25 cellular contexts compared by ENCODE assay signal in genomic region chr21:45613881-45614280, GRCh38. TPM values are rescaled to one million over a fixed set of nuclear protein-coding genes. Genes with fewer than 3 reads are reported as not detected.
DNase-seq lines count a peak whose midpoint lies in the region; ATAC-seq and TF ChIP-seq lines count a peak whose summit lies in the region.
"Had no signal": no experiment of that assay in that cellular context is flagged by ENCODE, and none has a peak within 500 bp of the region (broad histone marks: within the 10 kb centered on the region; RNA-seq: fewer than 3 reads in every experiment).

No MANE protein-coding gene starts in this region.

- peaks cover 15% of the 10 kb centered on the region for H3K4me1 Mint-ChIP-seq in activated CD4-positive, alpha-beta T cell treated with anti-CD3 and anti-CD28 coated beads, Interleukin-2, amount 10 ng/mL, durations not matched to agents 24 days and 14 days
- peaks cover 38% of the 10 kb centered on the region for H3K4me1 Mint-ChIP-seq in activated CD4-positive, alpha-beta T cell treated with anti-CD3 and anti-CD28 coated beads for 36 hours
- peaks cover 12% of the 10 kb centered on the region for H3K4me1 Mint-ChIP-seq in glutamatergic neuron (ENCODE audit: low read depth, unreplicated experiment)

- H3K27me3 Mint-ChIP-seq in activated CD4-positive, alpha-beta T cell treated with anti-CD3 and anti-CD28 coated beads, Interleukin-2, amount 10 ng/mL, durations not matched to agents 24 days and 14 days: peaks cover 36% of the 10 kb centered on the region
- no peaks in the 10 kb centered on the region for H3K27me3 Mint-ChIP-seq in activated CD4-positive, alpha-beta T cell treated with anti-CD3 and anti-CD28 coated beads for 36 hours
- H3K27me3 Mint-ChIP-seq in glutamatergic neuron (ENCODE audit: unreplicated experiment): peaks cover 5% of the 10 kb centered on the region
- H3K27me3 Mint-ChIP-seq: activated CD4-positive, alpha-beta memory T cell treated with anti-CD3 and anti-CD28 coated beads for 36 hours had no signal

- H3K36me3 Mint-ChIP-seq in activated CD4-positive, alpha-beta T cell treated with anti-CD3 and anti-CD28 coated beads, Interleukin-2, amount 10 ng/mL, durations not matched to agents 24 days and 14 days (ENCODE audit: low read depth): no peaks in the 10 kb centered on the region
- no peaks in the 10 kb centered on the region for H3K36me3 Mint-ChIP-seq in activated CD4-positive, alpha-beta T cell treated with anti-CD3 and anti-CD28 coated beads for 36 hours (ENCODE audit: low read depth)
- H3K36me3 Mint-ChIP-seq in glutamatergic neuron (ENCODE audit: unreplicated experiment): no peaks in the 10 kb centered on the region
- H3K36me3 Mint-ChIP-seq: activated CD4-positive, alpha-beta memory T cell treated with anti-CD3 and anti-CD28 coated beads for 36 hours; activated naive CD8-positive, alpha-beta T cell treated with anti-CD3 and anti-CD28 coated beads, Interleukin-2, amount 10 ng/mL, durations not matched to agents 7 days and 5 days had no signal

- H3K9me3 ChIP-seq in RWPE2 (ENCODE audit: severe bottlenecking): no peaks in the 10 kb centered on the region
- H3K9me3 ChIP-seq: left lung had no signal

- H3K36me3 ChIP-seq in RWPE2 (ENCODE audit: low read depth): no peaks in the 10 kb centered on the region
- H3K36me3 ChIP-seq: brain microvascular endothelial cell, heart right ventricle, left lung, upper lobe of left lung, WERI-Rb-1 had no signal

- H3K4me3 ChIP-seq in RWPE2 (ENCODE audit: severe bottlenecking): no peak overlapping the region
- H3K4me3 ChIP-seq: heart right ventricle, left lung, upper lobe of left lung had no signal

- H3K4me3 Mint-ChIP-seq in activated CD4-positive, alpha-beta T cell treated with anti-CD3 and anti-CD28 coated beads, Interleukin-2, amount 10 ng/mL, durations not matched to agents 24 days and 14 days: no peak overlapping the region
- H3K4me3 Mint-ChIP-seq in activated CD4-positive, alpha-beta T cell treated with anti-CD3 and anti-CD28 coated beads for 36 hours: no peak overlapping the region
- no peak overlapping the region for H3K4me3 Mint-ChIP-seq in glutamatergic neuron (ENCODE audit: unreplicated experiment)
- H3K4me3 Mint-ChIP-seq: activated CD4-positive, alpha-beta memory T cell treated with anti-CD3 and anti-CD28 coated beads for 36 hours; activated naive CD8-positive, alpha-beta T cell treated with anti-CD3 and anti-CD28 coated beads, Interleukin-2, amount 10 ng/mL, durations not matched to agents 7 days and 5 days had no signal

- H3K27me3 ChIP-seq in RWPE2 (ENCODE audit: insufficient read depth, poor library complexity, severe bottlenecking): peaks cover 50% of the 10 kb centered on the region
- H3K27me3 ChIP-seq: upper lobe of left lung had no signal

- no peaks in the 10 kb centered on the region for H3K4me1 ChIP-seq in RWPE2 (ENCODE audit: insufficient read depth, poor library complexity, severe bottlenecking)

- H3K27ac Mint-ChIP-seq in activated CD4-positive, alpha-beta T cell treated with anti-CD3 and anti-CD28 coated beads, Interleukin-2, amount 10 ng/mL, durations not matched to agents 24 days and 14 days: peak overlapping the region; percentile 21
- H3K27ac Mint-ChIP-seq in activated CD4-positive, alpha-beta T cell treated with anti-CD3 and anti-CD28 coated beads for 36 hours: no peak overlapping the region
- peak overlapping the region; percentile 13 for H3K27ac Mint-ChIP-seq in glutamatergic neuron (ENCODE audit: unreplicated experiment)
- H3K27ac Mint-ChIP-seq: activated CD4-positive, alpha-beta memory T cell treated with anti-CD3 and anti-CD28 coated beads for 36 hours; activated naive CD8-positive, alpha-beta T cell treated with anti-CD3 and anti-CD28 coated beads, Interleukin-2, amount 10 ng/mL, durations not matched to agents 7 days and 5 days had no signal

- H3K9me3 Mint-ChIP-seq in activated CD4-positive, alpha-beta T cell treated with anti-CD3 and anti-CD28 coated beads, Interleukin-2, amount 10 ng/mL, durations not matched to agents 24 days and 14 days: no peaks in the 10 kb centered on the region
- H3K9me3 Mint-ChIP-seq in activated CD4-positive, alpha-beta T cell treated with anti-CD3 and anti-CD28 coated beads for 36 hours (ENCODE audit: low read depth): no peaks in the 10 kb centered on the region
- peaks cover 4% of the 10 kb centered on the region for H3K9me3 Mint-ChIP-seq in glutamatergic neuron (ENCODE audit: unreplicated experiment)
- H3K9me3 Mint-ChIP-seq: activated CD4-positive, alpha-beta memory T cell treated with anti-CD3 and anti-CD28 coated beads for 36 hours; activated naive CD8-positive, alpha-beta T cell treated with anti-CD3 and anti-CD28 coated beads, Interleukin-2, amount 10 ng/mL, durations not matched to agents 7 days and 5 days had no signal

- intact Hi-C loops in activated CD4-positive, alpha-beta T cell treated with anti-CD3 and anti-CD28 coated beads, Interleukin-2, amount 10 ng/mL, durations not matched to agents 24 days and 14 days (cut with micrococcal nuclease): loop anchor here (2.0 kb wide), 2 partner anchors 21 to 59 kb away; no protein-coding TSS in a partner anchor
- intact Hi-C loops in activated CD4-positive, alpha-beta T cell treated with anti-CD3 and anti-CD28 coated beads for 36 hours (cut with DNase I, micrococcal nuclease): loop anchor here in 1 of 2 experiments (5.0 kb wide), 1 partner anchor 242 kb away; no protein-coding TSS in a partner anchor

- no peak overlapping the region for H3K27ac ChIP-seq in RWPE2 (ENCODE audit: poor library complexity, severe bottlenecking)
- H3K27ac ChIP-seq: brain microvascular endothelial cell, heart right ventricle, left lung, upper lobe of left lung, WERI-Rb-1 had no signal

- no peak for DNase-seq in activated CD4-positive, alpha-beta T cell treated with anti-CD3 and anti-CD28 coated beads, Interleukin-2, amount 10 ng/mL, durations not matched to agents 24 days and 14 days
- no peak for DNase-seq in activated CD4-positive, alpha-beta T cell treated with anti-CD3 and anti-CD28 coated beads for 36 hours
- DNase-seq in RWPE2 (ENCODE audit: low spot score): peak; percentile 15
- no peak for DNase-seq in glutamatergic neuron
- DNase-seq in stimulated activated CD8-positive, alpha-beta memory T cell treated with anti-CD3 and anti-CD28 coated beads, Interleukin-4, amount 100 ng/mL, for 48 hours: peak; percentile 3
- no peak for DNase-seq in T-helper 2 cell
- DNase-seq: 8988T; activated CD4-positive, alpha-beta memory T cell treated with anti-CD3 and anti-CD28 coated beads for 36 hours; activated T-cell treated with anti-CD3 and anti-CD28 coated beads for 4 hours; brain microvascular endothelial cell; cortex of kidney; GDM1; heart right ventricle; midbrain; NCI-H1694 treated with DMSO at 0.1 percent for 48 hours; NCI-H774; PC-3; stimulated activated CD4-positive, alpha-beta T cell treated with anti-CD3 and anti-CD28 coated beads, Interleukin-4, amount 100 ng/mL, for 4 hours; upper lobe of left lung; WERI-Rb-1 had no signal

- POLR2A ChIA-PET in activated CD4-positive, alpha-beta T cell treated with anti-CD3 and anti-CD28 coated beads for 36 hours (lab: Charles Lee): no interaction called here

- CTCF ChIA-PET in activated CD4-positive, alpha-beta T cell treated with anti-CD3 and anti-CD28 coated beads for 36 hours (lab: Charles Lee): no interaction called here

- TF ChIP-seq CTCF in RWPE2 (IDR thresholded peaks at IDR 0.05; ENCODE audit: poor library complexity, severe bottlenecking) (no peak), glutamatergic neuron (IDR thresholded peaks at IDR 0.05; ENCODE audit: partially characterized antibody, unreplicated experiment) (no peak)

- ATAC-seq in activated CD4-positive, alpha-beta T cell treated with anti-CD3 and anti-CD28 coated beads for 36 hours: no peak
- ATAC-seq in RWPE2 (ENCODE audit: low read depth) (no peak), GM21381 (IDR thresholded peaks at IDR 0.05; ENCODE audit: unreplicated experiment) (no peak), HG03108 (IDR thresholded peaks at IDR 0.05; ENCODE audit: unreplicated experiment) (no peak)
- ATAC-seq: heart right ventricle, HepG2, left lung, PC-3 had no signal

RNA-seq across cellular contexts. Expression of gene PCBP3, which starts 29.6 kb away (rescaled TPM):
- total RNA-seq in activated CD4-positive, alpha-beta T cell treated with anti-CD3 and anti-CD28 coated beads, Interleukin-2, amount 10 ng/mL, durations not matched to agents 24 days and 14 days: 7.5 and 9.7 TPM in 2 replicates
- total RNA-seq in activated CD4-positive, alpha-beta T cell treated with anti-CD3 and anti-CD28 coated beads for 36 hours: 10 to 100 TPM; 12.2 to 13.2 TPM
- total RNA-seq in glutamatergic neuron (ENCODE audit: unreplicated experiment): 72.7 TPM
- total RNA-seq: HepG2 had no signal

Comparison
In these comparisons a context has a peak if more than half of its experiments do, and no peak if none do; other contexts are left out.
1. DNase-seq: peak in RWPE2 (single experiment) and stimulated activated CD8-positive, alpha-beta memory T cell treated with anti-CD3 and anti-CD28 coated beads, Interleukin-4, amount 100 ng/mL, for 48 hours (single experiment); none in activated CD4-positive, alpha-beta T cell treated with anti-CD3 and anti-CD28 coated beads, Interleukin-2, amount 10 ng/mL, durations not matched to agents 24 days and 14 days (single experiment), activated CD4-positive, alpha-beta T cell treated with anti-CD3 and anti-CD28 coated beads for 36 hours (single experiment), glutamatergic neuron (single experiment) and T-helper 2 cell (0 of 5).